8 cellular contexts compared by ENCODE assay signal in the genomic region with DNA sequence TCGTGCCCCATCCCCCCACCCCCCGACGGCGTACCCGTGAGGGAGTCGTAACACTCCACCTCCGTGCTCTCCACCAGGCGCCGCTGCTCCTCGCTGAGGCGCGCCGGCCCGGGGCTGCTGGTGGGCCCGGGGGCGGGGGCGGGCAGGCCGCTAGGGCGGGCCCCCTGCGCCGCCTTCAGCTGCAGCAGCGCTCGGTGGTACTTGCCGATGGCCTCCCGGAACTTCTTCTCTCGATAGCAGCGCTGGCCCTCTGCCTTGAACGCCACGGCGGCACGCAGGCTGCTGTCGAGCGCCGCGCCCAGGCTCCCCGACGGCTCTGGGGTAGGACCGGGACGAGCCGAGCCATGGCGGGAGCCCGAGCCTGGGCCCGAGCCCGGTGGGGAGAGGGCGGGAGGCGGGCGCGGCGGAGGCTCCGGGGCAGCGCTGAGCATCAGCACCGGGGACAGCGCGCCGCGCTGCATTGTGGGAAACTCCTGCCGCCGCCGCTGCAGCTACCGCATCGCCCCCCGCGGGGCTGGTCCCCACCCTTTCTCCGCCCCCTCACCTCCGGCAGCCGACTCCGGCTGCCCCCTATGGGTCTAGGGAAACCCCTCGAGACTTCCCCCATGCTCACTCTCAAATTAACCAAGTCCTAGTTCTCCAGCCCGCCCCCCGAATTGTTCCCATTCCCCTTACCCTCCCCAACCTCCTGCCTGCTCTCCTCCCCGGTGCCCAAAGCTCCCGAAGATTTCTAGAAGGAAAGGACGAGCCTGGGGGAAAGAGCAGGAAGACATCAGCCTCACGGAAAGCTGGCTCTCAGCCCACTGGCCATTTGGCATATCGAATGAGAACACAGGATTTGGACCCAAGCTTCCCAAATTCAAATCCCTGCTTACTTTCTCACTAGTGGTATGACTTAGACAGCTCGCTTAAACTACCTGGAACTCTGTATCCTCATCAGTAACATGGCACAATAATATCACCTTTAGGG. TPM values are rescaled to one million over a fixed set of nuclear protein-coding genes. Genes with fewer than 3 reads are reported as not detected.
DNase-seq lines count a peak whose midpoint lies in the region; ATAC-seq and TF ChIP-seq lines count a peak whose summit lies in the region.
"Had no signal": no experiment of that assay in that cellular context is flagged by ENCODE, and none has a peak within 500 bp of the region (broad histone marks: within the 10 kb centered on the region; RNA-seq: fewer than 3 reads in every experiment).

TTC9B (minus strand) TSS at position 464 of the 970 bp plus-strand sequence; CDS start at position 461, 3 bp downstream.

- DNase-seq in H9 = peak; percentile 81
- peak; percentile 39 for DNase-seq in activated B cell treated with CpG ODN at 0.5 μM for 24 hours
- DNase-seq in effector CD8-positive, alpha-beta T cell (lab: John Stamatoyannopoulos, UW) = peak; percentile 22
- peak; percentile 73 for DNase-seq in retina
- DNase-seq in NCI-H2081 (lab: John Stamatoyannopoulos, UW) = no peak
- no peak for DNase-seq in GOT3 (lab: John Stamatoyannopoulos, UW)

- H3K56ac ChIP-seq in H9 (ENCODE audit: insufficient read length, low read depth, low read length) = no peak within 1 kb of the TSS

- no peak within 1 kb of the TSS for H2BK120ac ChIP-seq in H9 (ENCODE audit: low read depth, low read length, poor library complexity, severe bottlenecking)

- H3K9me3 ChIP-seq in H9 (ENCODE audit: control insufficient read depth, low read depth, low read length) = no peaks in the 10 kb centered on the region
- H3K9me3 ChIP-seq: heart left ventricle had no signal

- H2BK20ac ChIP-seq in H9 (ENCODE audit: low read depth, low read length, poor library complexity, severe bottlenecking) = no peak within 1 kb of the TSS

- H3K9me3 Mint-ChIP-seq in H9 = peaks cover 3 to 7% of the 10 kb centered on the region in 2 experiments
- peaks cover 3% of the 10 kb centered on the region for H3K9me3 Mint-ChIP-seq in activated B cell treated with CpG ODN at 0.5 μM for 24 hours

- no peaks in the 10 kb centered on the region for H3K79me1 ChIP-seq in H9 (ENCODE audit: insufficient read depth, low read depth, low read length, poor library complexity, severe bottlenecking)

- no peak within 1 kb of the TSS for H3T11ph ChIP-seq in H9 (ENCODE audit: low read length)

- no peak for ATAC-seq in activated B cell treated with CpG ODN at 0.5 μM for 24 hours (ENCODE audit: low read depth)
- ATAC-seq in GM21786 (IDR thresholded peaks at IDR 0.05; ENCODE audit: unreplicated experiment) = no peak

- H3K23me2 ChIP-seq in H9 (ENCODE audit: insufficient read length, low read depth, low read length, poor library complexity, severe bottlenecking) = no peaks in the 10 kb centered on the region

- no peaks in the 10 kb centered on the region for H3K79me2 ChIP-seq in H9 (ENCODE audit: insufficient read depth, low read length)

- no peak within 1 kb of the TSS for H3K23ac ChIP-seq in H9 (ENCODE audit: insufficient read length, low read depth, low read length)

- H3K27ac ChIP-seq in H9 (ENCODE audit: insufficient read length, low read depth, low read length) = no peak within 1 kb of the TSS
- H3K27ac ChIP-seq: heart left ventricle had no signal

- H2BK15ac ChIP-seq in H9 (ENCODE audit: low read depth, low read length) = no peak within 1 kb of the TSS

- peak within 1 kb of the TSS; percentile 44 to 59; a peak in 4 of 5 replicates for H3K4me3 Mint-ChIP-seq in H9
- no peak within 1 kb of the TSS for H3K4me3 Mint-ChIP-seq in activated B cell treated with CpG ODN at 0.5 μM for 24 hours

- H2AFZ ChIP-seq in H9 (ENCODE audit: low read length) = no peak within 1 kb of the TSS

- H3K27me3 Mint-ChIP-seq in H9 (ENCODE audit: low read depth) = peaks cover 45% of the 10 kb centered on the region
- peaks cover 37% of the 10 kb centered on the region for H3K27me3 Mint-ChIP-seq in activated B cell treated with CpG ODN at 0.5 μM for 24 hours

- peaks cover 10 to 15% of the 10 kb centered on the region in 2 experiments for H3K4me1 Mint-ChIP-seq in H9
- peaks cover 13% of the 10 kb centered on the region for H3K4me1 Mint-ChIP-seq in activated B cell treated with CpG ODN at 0.5 μM for 24 hours

- no peak within 1 kb of the TSS for H4K5ac ChIP-seq in H9 (ENCODE audit: insufficient read length, low read depth, low read length)

- H3K36me3 Mint-ChIP-seq in H9 (ENCODE audit: insufficient read depth in 1 of 3, low read depth in 3 of 3) = peaks cover 2 to 5% (median 4%) of the 10 kb centered on the region in 3 experiments; a peak in 5 of 7 replicates
- H3K36me3 Mint-ChIP-seq in activated B cell treated with CpG ODN at 0.5 μM for 24 hours (ENCODE audit: low read depth) = peaks cover 4% of the 10 kb centered on the region

- H2BK12ac ChIP-seq in H9 (ENCODE audit: insufficient read length, low read depth, low read length) = no peak within 1 kb of the TSS

- CTCF ChIA-PET in activated B cell treated with CpG ODN at 0.5 μM for 24 hours (lab: Charles Lee) = interaction anchor here (0.6 to 4.6 kb wide), 3 partner anchors 10 to 178 kb away, joined by 4 to 29 read pairs (median 4); no protein-coding TSS in a partner anchor

- no peak within 1 kb of the TSS for H2BK5ac ChIP-seq in H9 (ENCODE audit: insufficient read length, low read length)

- H3K27ac Mint-ChIP-seq in H9 = no peak within 1 kb of the TSS
- no peak within 1 kb of the TSS for H3K27ac Mint-ChIP-seq in activated B cell treated with CpG ODN at 0.5 μM for 24 hours

- no CpG with 5 or more reads among the region's 76 CpGs for WGBS in H9 (ENCODE audit: extremely low coverage, insufficient read length, low lambda C conversion rate)

- H3K27me3 ChIP-seq in H9 (ENCODE audit: insufficient read depth, low read length) = no peaks in the 10 kb centered on the region; the same call in 1 of the 2 replicates

- no peak within 1 kb of the TSS for H4K91ac ChIP-seq in H9 (ENCODE audit: insufficient read length, low read depth, low read length)

- no peak within 1 kb of the TSS for H2AK5ac ChIP-seq in H9 (ENCODE audit: insufficient read length, low read length)

- H3K4me2 ChIP-seq in H9 (ENCODE audit: insufficient read depth, insufficient read length, low read length) = peak within 1 kb of the TSS; percentile 65

- intact Hi-C loops in activated B cell treated with CpG ODN at 0.5 μM for 24 hours (cut with micrococcal nuclease) = loop anchor here (2.0 kb wide), 1 partner anchor 27 kb away; the partner anchor contains the start of gene MAP3K10

- no peaks in the 10 kb centered on the region for H3K4me1 ChIP-seq in H9 (ENCODE audit: insufficient read depth, low read length)

- H3K9ac ChIP-seq in H9 (ENCODE audit: extremely low read depth, insufficient read length, low read length) = no peak within 1 kb of the TSS

- H4K20me1 ChIP-seq in H9 (ENCODE audit: control insufficient read depth, insufficient read depth, insufficient read length) = no peaks in the 10 kb centered on the region

- H3K18ac ChIP-seq in H9 (ENCODE audit: insufficient read length, low read depth, low read length) = no peak within 1 kb of the TSS

- POLR2A ChIA-PET in activated B cell treated with CpG ODN at 0.5 μM for 24 hours (lab: Charles Lee) = interaction anchor here (0.6 to 0.7 kb wide), 2 partner anchors 69 to 549 kb away, joined by 4 to 8 read pairs; no protein-coding TSS in a partner anchor

- no peak within 1 kb of the TSS for H4K8ac ChIP-seq in H9 (replicated peaks; ENCODE audit: insufficient read length, low read depth, low read length)

- no peak within 1 kb of the TSS for H3K4ac ChIP-seq in H9 (ENCODE audit: low read depth, low read length)

- H3K14ac ChIP-seq in H9 (ENCODE audit: insufficient read depth, low read length) = no peak within 1 kb of the TSS

- TF ChIP-seq CTCF in H9 (conservative IDR thresholded peaks at IDR 0.05) (peak; percentile 15; the same call in 1 of the 3 replicates), activated B cell treated with CpG ODN at 0.5 μM for 24 hours (IDR thresholded peaks at IDR 0.05) (no peak)

RNA-seq across cellular contexts. Expression of gene TTC9B, which starts in this region (rescaled TPM):
- total RNA-seq in H9 (2021) (0.15 and 0.31 TPM in 2 replicates), activated B cell treated with CpG ODN at 0.5 μM for 24 hours (not detected in 2 replicates)
- total RNA-seq: heart left ventricle had no signal

Comparison
In these comparisons a context has a peak if more than half of its experiments do, and no peak if none do; other contexts are left out.
1. Peak in DNase-seq and H3K4me2 ChIP-seq in H9; RNA of the gene not detected or under 1 TPM.
2. Peak in DNase-seq in activated B cell treated with CpG ODN at 0.5 μM for 24 hours; RNA of the gene not detected or under 1 TPM.
3. DNase-seq: peak in effector CD8-positive, alpha-beta T cell (single experiment) and retina (single experiment); none in NCI-H2081 (0 of 2) and GOT3 (single experiment).